ENCODE assay signal across 18 cellular contexts in the genomic region with DNA sequence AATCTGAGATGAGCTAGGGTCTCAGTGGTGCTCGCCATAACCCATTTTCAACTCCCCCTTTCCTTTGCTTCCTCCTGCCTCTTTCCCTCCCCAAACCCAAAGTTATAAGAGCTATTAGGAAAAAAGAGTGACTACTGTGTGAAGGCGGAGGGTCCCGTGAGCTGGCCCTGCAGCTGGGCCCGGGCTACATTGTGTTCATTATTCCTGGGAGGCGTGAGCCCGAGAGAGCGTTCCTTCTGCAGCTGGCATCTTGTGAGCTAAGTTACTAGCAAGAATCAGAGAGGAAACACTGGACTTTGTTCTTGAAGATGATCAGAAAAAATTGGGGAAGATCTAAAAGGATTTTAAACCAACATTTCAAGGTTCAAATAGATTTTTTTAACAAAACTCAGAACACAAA.
DNase-seq lines count a peak whose midpoint lies in the region; ATAC-seq, FAIRE-seq and TF ChIP-seq lines count a peak whose summit lies in the region.
"Had no signal": no experiment of that assay in that cellular context is flagged by ENCODE, and none has a peak within 500 bp of the region (broad histone marks: within the 10 kb centered on the region; RNA-seq: fewer than 3 reads in every experiment).

No MANE protein-coding gene starts in this region.

- no peaks in the 10 kb centered on the region for H3K79me2 ChIP-seq in astrocyte (ENCODE audit: insufficient read depth, low read length)
- H3K79me2 ChIP-seq in trophoblast cell (ENCODE audit: control insufficient read depth, insufficient read depth, low read length, poor library complexity), result no peaks in the 10 kb centered on the region

- H3K36me3 Mint-ChIP-seq in astrocyte (ENCODE audit: low read depth, unreplicated experiment) (peaks cover 4% of the 10 kb centered on the region), endodermal cell (ENCODE audit: low read depth) (no peaks in the 10 kb centered on the region)
- H3K36me3 Mint-ChIP-seq: CD4-positive, CD25-positive, alpha-beta regulatory T cell; CD8-positive, alpha-beta memory T cell had no signal

- H3K4ac ChIP-seq in trophoblast cell (ENCODE audit: low read depth, low read length), result no peak overlapping the region

- no peak overlapping the region for H3K9ac ChIP-seq in astrocyte (ENCODE audit: low read length)
- no peak overlapping the region for H3K9ac ChIP-seq in endodermal cell (ENCODE audit: extremely low read depth, low read length, poor library complexity, severe bottlenecking)
- no peak overlapping the region for H3K9ac ChIP-seq in trophoblast cell (ENCODE audit: low read length)

- no peak overlapping the region for H3K4me3 ChIP-seq in astrocyte (ENCODE audit: insufficient read depth, low read depth, low read length)
- no peak overlapping the region for H3K4me3 ChIP-seq in endodermal cell (ENCODE audit: low read length)
- H3K4me3 ChIP-seq in trophoblast cell (ENCODE audit: low read depth, low read length), result no peak overlapping the region
- H3K4me3 ChIP-seq in breast epithelium, result no peak overlapping the region
- H3K4me3 ChIP-seq: GM23338 had no signal

- H3K27ac Mint-ChIP-seq in astrocyte (ENCODE audit: unreplicated experiment), result peak overlapping the region; percentile 30
- no peak overlapping the region for H3K27ac Mint-ChIP-seq in endodermal cell
- H3K27ac Mint-ChIP-seq: CD4-positive, CD25-positive, alpha-beta regulatory T cell; CD8-positive, alpha-beta memory T cell; GM23338 had no signal

- TF ChIP-seq CTCF in astrocyte (IDR thresholded peaks at IDR 0.05; ENCODE audit: insufficient read depth, low read depth, low read length) (no peak), endodermal cell (conservative IDR thresholded peaks at IDR 0.05) (no peak), breast epithelium (IDR thresholded peaks at IDR 0.05) (no peak)

- no peak for TF ChIP-seq POLR2A in breast epithelium (IDR thresholded peaks at IDR 0.05)

- H3K4me2 ChIP-seq in astrocyte (ENCODE audit: low read length) (no peak overlapping the region), trophoblast cell (ENCODE audit: low read length) (no peak overlapping the region)
- H3K4me2 ChIP-seq: GM23338 had no signal

- H3K27me3 ChIP-seq in astrocyte (ENCODE audit: insufficient read depth, low read length) (no peaks in the 10 kb centered on the region), endodermal cell (ENCODE audit: control insufficient read depth, insufficient read depth, low read length, poor library complexity, severe bottlenecking) (no peaks in the 10 kb centered on the region), trophoblast cell (ENCODE audit: insufficient read depth, low read length) (no peaks in the 10 kb centered on the region), breast epithelium (no peaks in the 10 kb centered on the region)
- H3K27me3 ChIP-seq: BE2C had no signal

- peaks cover 37% of the 10 kb centered on the region for H3K4me1 Mint-ChIP-seq in astrocyte (ENCODE audit: low read depth, unreplicated experiment)
- no peaks in the 10 kb centered on the region for H3K4me1 Mint-ChIP-seq in endodermal cell
- H3K4me1 Mint-ChIP-seq: CD4-positive, CD25-positive, alpha-beta regulatory T cell; CD8-positive, alpha-beta memory T cell; GM23338 had no signal

- no peaks in the 10 kb centered on the region for H4K20me1 ChIP-seq in astrocyte (ENCODE audit: insufficient read depth, low read length)

- no peak overlapping the region for H3K23ac ChIP-seq in trophoblast cell (ENCODE audit: low read length)

- H3K4me1 ChIP-seq in astrocyte (ENCODE audit: insufficient read depth, low read length), result peaks cover 10% of the 10 kb centered on the region
- no peaks in the 10 kb centered on the region for H3K4me1 ChIP-seq in endodermal cell (ENCODE audit: control insufficient read depth, insufficient read depth, low read length)
- H3K4me1 ChIP-seq in trophoblast cell (ENCODE audit: control insufficient read depth in 1 of 2, insufficient read depth in 2 of 2, low read length in 2 of 2), result peaks cover 0 to 3% of the 10 kb centered on the region in 2 experiments
- H3K4me1 ChIP-seq in breast epithelium, result no peaks in the 10 kb centered on the region
- H3K4me1 ChIP-seq: BE2C had no signal

- no peaks in the 10 kb centered on the region for H3K27me3 Mint-ChIP-seq in astrocyte (ENCODE audit: low read depth, unreplicated experiment)
- no peaks in the 10 kb centered on the region for H3K27me3 Mint-ChIP-seq in endodermal cell (ENCODE audit: insufficient read depth)
- H3K27me3 Mint-ChIP-seq: CD4-positive, CD25-positive, alpha-beta regulatory T cell; CD8-positive, alpha-beta memory T cell had no signal

- no peak overlapping the region for H2BK5ac ChIP-seq in trophoblast cell (ENCODE audit: low read depth, low read length, poor library complexity)

- no peak overlapping the region for H4K12ac ChIP-seq in trophoblast cell (ENCODE audit: low read depth, low read length)

- H3K4me3 Mint-ChIP-seq in astrocyte (ENCODE audit: unreplicated experiment) (no peak overlapping the region), endodermal cell (no peak overlapping the region)
- H3K4me3 Mint-ChIP-seq: CD4-positive, CD25-positive, alpha-beta regulatory T cell; CD8-positive, alpha-beta memory T cell; GM23338 had no signal

- H4K8ac ChIP-seq in trophoblast cell (ENCODE audit: low read depth, low read length), result no peak overlapping the region

- intact Hi-C loops in breast epithelium (cut with DNase I; ENCODE audit: low total_unique reads), result no loop called here

- H3K79me1 ChIP-seq in trophoblast cell (ENCODE audit: low read length), result peaks cover 4% of the 10 kb centered on the region

- H2BK120ac ChIP-seq in trophoblast cell (ENCODE audit: insufficient read depth, low read length, poor library complexity), result peak overlapping the region; percentile 62

- H3K18ac ChIP-seq in trophoblast cell (ENCODE audit: low read length), result no peak overlapping the region

- H2AK5ac ChIP-seq in trophoblast cell (ENCODE audit: low read length), result no peak overlapping the region

- WGBS in endodermal cell (ENCODE audit: insufficient coverage in 1 of 2, insufficient read length in 1 of 2), 2 experiments, result 94 to 97% methylated on average over 4 to 7 of the region's 7 CpGs
- WGBS in trophoblast cell (ENCODE audit: extremely low coverage, insufficient coverage, insufficient read length), result no CpG with 5 or more reads among the region's 7 CpGs

- no peak overlapping the region for H2BK12ac ChIP-seq in trophoblast cell (ENCODE audit: low read length)

- H3K9me3 ChIP-seq in astrocyte (ENCODE audit: insufficient read depth, low read depth, low read length) (no peaks in the 10 kb centered on the region), endodermal cell (ENCODE audit: control insufficient read depth, low read length) (no peaks in the 10 kb centered on the region), trophoblast cell (ENCODE audit: insufficient read depth, low read depth, low read length) (peaks cover 2% of the 10 kb centered on the region), breast epithelium (no peaks in the 10 kb centered on the region)
- H3K9me3 ChIP-seq: BE2C had no signal

- no peak for ATAC-seq in HG03045 (IDR thresholded peaks at IDR 0.05; ENCODE audit: unreplicated experiment)
- ATAC-seq: GM23338 had no signal

- FAIRE-seq in astrocyte (lab: Jason Lieb, UNC), result no peak
- FAIRE-seq: D721Med, GM12892, GM18507, H54 had no signal

- H2AFZ ChIP-seq in astrocyte (ENCODE audit: low read depth, low read length), result no peak overlapping the region
- no peak overlapping the region for H2AFZ ChIP-seq in trophoblast cell (ENCODE audit: insufficient read depth, low read length, poor library complexity)
- H2AFZ ChIP-seq: GM23338 had no signal

- no peak for DNase-seq in astrocyte (ENCODE audit: low read depth)
- no peak for DNase-seq in endodermal cell
- DNase-seq in trophoblast cell, result no peak
- DNase-seq in NOMO-1 treated with DMSO at 0.1 percent for 48 hours (lab: John Stamatoyannopoulos, UW; ENCODE audit: unreplicated experiment), result no peak
- no peak for DNase-seq in breast epithelium (ENCODE audit: low spot score in 2 of 2)
- DNase-seq: BE2C; CD4-positive, CD25-positive, alpha-beta regulatory T cell; CD8-positive, alpha-beta memory T cell; COR-L47; GDM1; HCEC 1CT had no signal

- H3K36me3 ChIP-seq in astrocyte (ENCODE audit: insufficient read depth, low read length) (no peaks in the 10 kb centered on the region), endodermal cell (ENCODE audit: control insufficient read depth, insufficient read depth, low read length) (no peaks in the 10 kb centered on the region), trophoblast cell (ENCODE audit: control insufficient read depth in 1 of 2, insufficient read depth in 2 of 2, low read length in 2 of 2) (no peaks in the 10 kb centered on the region), breast epithelium (no peaks in the 10 kb centered on the region)
- H3K36me3 ChIP-seq: BE2C had no signal

- H3K27ac ChIP-seq in astrocyte (ENCODE audit: low read depth, low read length), result no peak overlapping the region
- H3K27ac ChIP-seq in endodermal cell (ENCODE audit: low read depth, low read length), result peak overlapping the region; percentile 59
- no peak overlapping the region for H3K27ac ChIP-seq in trophoblast cell (ENCODE audit: low read depth, low read length)
- no peak overlapping the region for H3K27ac ChIP-seq in breast epithelium
- H3K27ac ChIP-seq: HL-60 had no signal

- H3K14ac ChIP-seq in trophoblast cell (ENCODE audit: low read length), result peak overlapping the region; percentile 15

- H4K91ac ChIP-seq in trophoblast cell (ENCODE audit: low read depth, low read length), result no peak overlapping the region

- H3K9me3 Mint-ChIP-seq in astrocyte (ENCODE audit: unreplicated experiment) (no peaks in the 10 kb centered on the region), endodermal cell (no peaks in the 10 kb centered on the region)
- H3K9me3 Mint-ChIP-seq: GM23338 had no signal
